In genomic region chr12:77120695-77121094, GRCh38 we compare ENCODE assay signal across 17 cellular contexts. TPM values are rescaled to one million over a fixed set of nuclear protein-coding genes. Genes with fewer than 3 reads are reported as not detected.
A peak's percentile ranks its signal among the peaks of the same experiment; 100 is the strongest.
DNase-seq lines count a peak whose midpoint lies in the region; ATAC-seq and TF ChIP-seq lines count a peak whose summit lies in the region.
"Had no signal": no experiment of that assay in that cellular context is flagged by ENCODE, and none has a peak within 500 bp of the region (broad histone marks: within the 10 kb centered on the region; RNA-seq: fewer than 3 reads in every experiment).

No MANE protein-coding gene starts in this region.

- DNase-seq in ACHN (peak; percentile 67), NCI-H1105 (lab: John Stamatoyannopoulos, UW) (peak; percentile 25), brain microvascular endothelial cell (peak; percentile 52), foreskin keratinocyte (peak; percentile 52 to 77), inferior parietal cortex (ENCODE audit: extremely low spot score) (no peak), GM03348 (ENCODE audit: low spot score) (no peak), pons (ENCODE audit: low spot score) (no peak)
- DNase-seq: gastrocnemius medialis, H9, KG1, mesendoderm, NCI-H187, NCI-H526 treated with DMSO at 0.1 percent for 48 hours, spleen, stomach had no signal

- in situ Hi-C loops in ACHN (cut with HindIII; ENCODE audit: low pct_ligation_motif_present, low pct_unique_long_range_greater_than_20kb, low sequenced_read_pairs) (no loop called here), brain microvascular endothelial cell (cut with HindIII; ENCODE audit: low pct_ligation_motif_present, low sequenced_read_pairs) (no loop called here)

- no peak overlapping the region for H3K4me3 ChIP-seq in brain microvascular endothelial cell (ENCODE audit: low read depth, low read length)
- H3K4me3 ChIP-seq: gastrocnemius medialis, spleen, stomach had no signal

- H3K36me3 ChIP-seq in brain microvascular endothelial cell (replicated peaks): no peaks in the 10 kb centered on the region
- H3K36me3 ChIP-seq: gastrocnemius medialis, neutrophil, spleen, stomach had no signal

- no peak for TF ChIP-seq POLR2A in GM18505 (IDR thresholded peaks at IDR 0.05; ENCODE audit: borderline replicate concordance, extremely low read depth, insufficient read depth, insufficient read length)

- H3K27me3 ChIP-seq in brain microvascular endothelial cell (replicated peaks) (no peaks in the 10 kb centered on the region), foreskin keratinocyte (no peaks in the 10 kb centered on the region)
- H3K27me3 ChIP-seq: gastrocnemius medialis, neutrophil, spleen, stomach had no signal

- no peak for TF ChIP-seq CTCF in brain microvascular endothelial cell (IDR thresholded peaks at IDR 0.05; ENCODE audit: low read depth, low read length, missing control alignments)
- TF ChIP-seq CTCF in foreskin keratinocyte (conservative IDR thresholded peaks at IDR 0.05): no peak

- peaks cover 28% of the 10 kb centered on the region for H3K4me1 ChIP-seq in foreskin keratinocyte
- H3K4me1 ChIP-seq: gastrocnemius medialis, spleen, stomach had no signal

- H3K27ac ChIP-seq in brain microvascular endothelial cell (peak overlapping the region; percentile 88), foreskin keratinocyte (peak overlapping the region; percentile 33)
- H3K27ac ChIP-seq: gastrocnemius medialis, neutrophil, spleen, stomach had no signal

- ATAC-seq in foreskin keratinocyte (peak; percentile 42), GM18505 (IDR thresholded peaks at IDR 0.05; ENCODE audit: unreplicated experiment) (no peak)
- ATAC-seq: gastrocnemius medialis had no signal

RNA-seq across cellular contexts. Expression of gene E2F7, which starts 55.3 kb away (rescaled TPM):
- total RNA-seq in foreskin keratinocyte: 20.8 and 22.3 TPM in 2 replicates
- 4.2 and 5.0 TPM in 2 replicates for polyA plus RNA-seq in foreskin keratinocyte
- total RNA-seq: gastrocnemius medialis had no signal

Comparison
In these comparisons a context has a peak if more than half of its experiments do, and no peak if none do; other contexts are left out.
1. DNase-seq: peak in ACHN (single experiment), NCI-H1105 (single experiment), brain microvascular endothelial cell (single experiment) and foreskin keratinocyte (2 of 2); none in inferior parietal cortex (single experiment), GM03348 (single experiment) and pons (single experiment).